Comparison of ENCODE assay signal across 8 cellular contexts in genomic region chr11:67805256-67806126, GRCh38.
DNase-seq lines count a peak whose midpoint lies in the region; ATAC-seq and TF ChIP-seq lines count a peak whose summit lies in the region.
"Not testable (repeated sequence)": the region's sequence is repeated elsewhere in the genome, so short reads cannot be mapped to it uniquely, and the experiment has no call there.

No MANE protein-coding gene starts in this region.

- POLR2A ChIA-PET in CD4-positive, alpha-beta T cell (lab: Charles Lee) = interaction anchor here (1.1 kb wide), 1 partner anchor 192 kb away, joined by 6 read pairs; no protein-coding TSS in a partner anchor

- peak; percentile 94 to 99 (median 98) for DNase-seq in CD4-positive, alpha-beta T cell
- DNase-seq in NT2/D1 (ENCODE audit: low read depth, low spot score) (peak; percentile 93), memory B cell (ENCODE audit: low spot score in 2 of 2) (peak; percentile 98 to 100)
- DNase-seq in activated CD8-positive, alpha-beta memory T cell treated with anti-CD3 and anti-CD28 coated beads, Interleukin-2, amount 50 U/mL, for 1 hour (ENCODE audit: extremely low read depth) = peak; percentile 87
- peak; percentile 98 to 99 (median 99) for DNase-seq in effector memory CD8-positive, alpha-beta T cell
- DNase-seq in stimulated activated CD4-positive, alpha-beta T cell treated with anti-CD3 and anti-CD28 coated beads, TNF-alpha, amount 100 ng/mL, for 4 hours (ENCODE audit: low read depth in 3 of 3) = peak; percentile 98 to 99 (median 98)

- peak overlapping the region; percentile 95 for H3K27ac Mint-ChIP-seq in CD4-positive, alpha-beta T cell
- peak overlapping the region; percentile 94 for H3K27ac Mint-ChIP-seq in effector memory CD8-positive, alpha-beta T cell
- H3K27ac Mint-ChIP-seq in memory B cell = peak overlapping the region; percentile 98

- intact Hi-C loops in CD4-positive, alpha-beta T cell (cut with DNase I, micrococcal nuclease) = loop anchor here in 1 of 2 experiments (2.0 to 10.0 kb wide), 4 partner anchors 175 to 691 kb away; partner anchors contain the start of genes KDM2A, KMT5B and NDUFS8

- not testable (repeated sequence) for H3K9me3 ChIP-seq in CD4-positive, alpha-beta T cell (ENCODE audit: control insufficient read depth, low read length); HUES64 (ENCODE audit: insufficient read depth, low read depth, low read length); NT2/D1 (ENCODE audit: insufficient read depth, low read length)

- H3K27me3 ChIP-seq in CD4-positive, alpha-beta T cell (ENCODE audit: control insufficient read depth, insufficient read depth, low read length); HUES64 (ENCODE audit: insufficient read depth, low read length); NT2/D1 (ENCODE audit: insufficient read depth, insufficient read length): not testable (repeated sequence)

- H3K9ac ChIP-seq in HUES64 (ENCODE audit: low read depth, low read length) (peak overlapping the region; percentile 74), NT2/D1 (ENCODE audit: insufficient read length, low read depth) (peak overlapping the region; percentile 93)

- H3K4me1 ChIP-seq in HUES64 (ENCODE audit: insufficient read depth, low read length); NT2/D1 (ENCODE audit: insufficient read depth, insufficient read length): not testable (repeated sequence)

- not testable (repeated sequence) for H3K9me3 Mint-ChIP-seq in CD4-positive, alpha-beta T cell; effector memory CD8-positive, alpha-beta T cell; memory B cell

- not testable (repeated sequence) for TF ChIP-seq CTCF in CD4-positive, alpha-beta T cell (IDR thresholded peaks at IDR 0.05)

- CTCF ChIA-PET in CD4-positive, alpha-beta T cell (lab: Charles Lee) = interaction anchor here (0.7 kb wide), 1 partner anchor 176 kb away, joined by 3 read pairs; the partner anchor contains the start of gene NUDT8

- peak overlapping the region; percentile 88 for H3K4me3 Mint-ChIP-seq in CD4-positive, alpha-beta T cell
- peak overlapping the region; percentile 86 to 87 for H3K4me3 Mint-ChIP-seq in effector memory CD8-positive, alpha-beta T cell
- peak overlapping the region; percentile 89 for H3K4me3 Mint-ChIP-seq in memory B cell

- H3K36me3 Mint-ChIP-seq in CD4-positive, alpha-beta T cell (ENCODE audit: low read depth); effector memory CD8-positive, alpha-beta T cell (ENCODE audit: insufficient read depth); memory B cell: not testable (repeated sequence)

- not testable (repeated sequence) for H3K36me3 ChIP-seq in HUES64 (ENCODE audit: insufficient read depth, low read length); NT2/D1 (ENCODE audit: insufficient read depth, insufficient read length, low read length)

- peak; percentile 99 for ATAC-seq in CD4-positive, alpha-beta T cell (ENCODE audit: poor library complexity)
- ATAC-seq in GM21360 (IDR thresholded peaks at IDR 0.05; ENCODE audit: unreplicated experiment) (peak; percentile 71), memory B cell (ENCODE audit: low read depth) (peak; percentile 95)
- ATAC-seq in effector memory CD8-positive, alpha-beta T cell (replicated peaks) = peak; percentile 97

- not testable (repeated sequence) for H3K27me3 Mint-ChIP-seq in CD4-positive, alpha-beta T cell; effector memory CD8-positive, alpha-beta T cell; memory B cell

- peak overlapping the region; percentile 65 for H3K27ac ChIP-seq in CD4-positive, alpha-beta T cell (ENCODE audit: low read depth, low read length)
- H3K27ac ChIP-seq in HUES64 (ENCODE audit: low read depth, low read length) = peak overlapping the region; percentile 68; the same call in 1 of the 2 replicates

- peak overlapping the region; percentile 71 for H3K4me3 ChIP-seq in HUES64 (ENCODE audit: low read length)
- peak overlapping the region; percentile 87 for H3K4me3 ChIP-seq in NT2/D1 (ENCODE audit: insufficient read length, low read depth)

- H3K4me1 Mint-ChIP-seq in CD4-positive, alpha-beta T cell (ENCODE audit: low read depth) = peaks cover 18% of the 10 kb centered on the region
- not testable (repeated sequence) for H3K4me1 Mint-ChIP-seq in effector memory CD8-positive, alpha-beta T cell (ENCODE audit: low read depth in 2 of 2); memory B cell

- WGBS in HUES64 = 1% methylated on average over 64 of the region's 66 CpGs

Comparison
In these comparisons a context has a peak if more than half of its experiments do, and no peak if none do; other contexts are left out.
1. Peak in every context shown above with its lines: DNase-seq, ATAC-seq, H3K4me3 ChIP-seq and H3K27ac ChIP-seq.